23 cellular contexts compared by ENCODE assay signal in the genomic region with DNA sequence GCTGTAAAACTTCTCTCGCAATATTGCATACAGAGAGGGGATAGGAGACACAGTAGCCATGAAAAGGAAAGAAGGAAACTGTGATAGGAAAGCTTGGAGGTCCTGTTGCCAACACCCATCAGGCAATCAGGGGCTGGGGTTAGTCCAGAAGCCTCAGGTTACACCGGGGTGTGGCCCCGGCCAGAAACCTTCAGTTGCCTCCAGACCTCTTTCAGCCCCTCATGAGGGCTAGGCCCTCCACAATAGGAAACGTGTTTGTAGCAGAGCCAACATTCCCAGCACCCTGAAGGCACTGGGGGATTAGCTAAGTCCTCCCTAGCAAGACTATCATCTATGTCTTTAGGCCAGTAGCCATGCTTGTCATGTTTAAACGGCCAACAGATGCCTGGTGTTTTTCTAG.
DNase-seq lines count a peak whose midpoint lies in the region; ATAC-seq, FAIRE-seq and TF ChIP-seq lines count a peak whose summit lies in the region.
"Had no signal": no experiment of that assay in that cellular context is flagged by ENCODE, and none has a peak within 500 bp of the region (broad histone marks: within the 10 kb centered on the region; RNA-seq: fewer than 3 reads in every experiment).

No MANE protein-coding gene starts in this region.

- peak overlapping the region; percentile 43 for H3K27ac ChIP-seq in CD8-positive, alpha-beta memory T cell (ENCODE audit: low read depth, low read length)
- H3K27ac ChIP-seq in IMR-90 (ENCODE audit: insufficient read depth, low read length) = no peak overlapping the region
- H3K27ac ChIP-seq in astrocyte (ENCODE audit: low read depth, low read length) = no peak overlapping the region
- no peak overlapping the region for H3K27ac ChIP-seq in osteoblast (ENCODE audit: low read depth, low read length)
- H3K27ac ChIP-seq in tibial artery = no peak overlapping the region
- H3K27ac ChIP-seq: SJCRH30 had no signal

- H4K20me1 ChIP-seq in IMR-90 (ENCODE audit: insufficient read depth, low read length) (no peaks in the 10 kb centered on the region), astrocyte (ENCODE audit: insufficient read depth, low read length) (no peaks in the 10 kb centered on the region), osteoblast (ENCODE audit: insufficient read depth, low read length) (no peaks in the 10 kb centered on the region)

- no peak overlapping the region for H3K23ac ChIP-seq in IMR-90 (ENCODE audit: low read depth, low read length)

- H3K9ac ChIP-seq in IMR-90 (ENCODE audit: low read depth, low read length) (no peak overlapping the region), astrocyte (ENCODE audit: low read length) (no peak overlapping the region)

- H2AK9ac ChIP-seq in IMR-90 (replicated peaks; ENCODE audit: low read depth, low read length, poor library complexity) = no peak overlapping the region

- TF ChIP-seq POLR2A in IMR-90 (IDR thresholded peaks at IDR 0.05; ENCODE audit: low read depth, low read length) = no peak

- no peak for TF ChIP-seq CTCF in IMR-90 (conservative IDR thresholded peaks at IDR 0.05; ENCODE audit: low read depth, low read length)
- TF ChIP-seq CTCF in astrocyte (IDR thresholded peaks at IDR 0.05; ENCODE audit: insufficient read depth, low read depth, low read length) = no peak
- no peak for TF ChIP-seq CTCF in osteoblast (IDR thresholded peaks at IDR 0.05; ENCODE audit: extremely low read depth, low read depth, low read length)
- no peak for TF ChIP-seq CTCF in tibial artery (IDR thresholded peaks at IDR 0.05)

- no peak overlapping the region for H4K91ac ChIP-seq in IMR-90 (ENCODE audit: insufficient read depth, low read depth, low read length)

- WGBS in IMR-90 (ENCODE audit: extremely low coverage in 2 of 2, insufficient read length in 1 of 2), 2 experiments = 100% methylated on average over 1 of the region's 5 CpGs; no CpG with 5 or more reads in 1 of the 2 experiments

- H3K4ac ChIP-seq in IMR-90 (ENCODE audit: low read depth, low read length) = no peak overlapping the region; the same call in 1 of the 2 replicates

- DNase-seq in CD8-positive, alpha-beta memory T cell = no peak
- no peak for DNase-seq in IMR-90
- DNase-seq in astrocyte (ENCODE audit: low read depth) = no peak
- DNase-seq in osteoblast (ENCODE audit: insufficient read length, low spot score, missing footprints) = no peak
- no peak for DNase-seq in tibial artery
- no peak for DNase-seq in activated CD4-positive, alpha-beta T cell treated with anti-CD3 and anti-CD28 coated beads for 4 hours
- DNase-seq: DMS153, DND-41, NCI-H1092 treated with DMSO at 0.1 percent for 48 hours, NCI-H1436, NCI-H187, NCI-H2171 treated with DMSO at 0.1 percent for 48 hours, NCI-H345, NCI-H524, NCI-H748 treated with DMSO at 0.1 percent for 48 hours, PC-3 had no signal

- H4K5ac ChIP-seq in IMR-90 (ENCODE audit: low read depth, low read length) = no peak overlapping the region

- no peak overlapping the region for H2BK15ac ChIP-seq in IMR-90 (ENCODE audit: low read depth, low read length)

- H2AFZ ChIP-seq in IMR-90 (replicated peaks; ENCODE audit: low read length, poor library complexity) = peak overlapping the region; percentile 80
- peak overlapping the region; percentile 23 for H2AFZ ChIP-seq in astrocyte (ENCODE audit: low read depth, low read length)
- peak overlapping the region; percentile 62 for H2AFZ ChIP-seq in osteoblast (ENCODE audit: low read length)

- H2BK5ac ChIP-seq in IMR-90 (ENCODE audit: low read depth, low read length, poor library complexity, severe bottlenecking) = no peak overlapping the region

- H3K4me3 ChIP-seq in CD8-positive, alpha-beta memory T cell (ENCODE audit: low read length) = no peak overlapping the region
- H3K4me3 ChIP-seq in IMR-90 (ENCODE audit: insufficient read depth, low read depth, low read length) (no peak overlapping the region), astrocyte (ENCODE audit: insufficient read depth, low read depth, low read length) (no peak overlapping the region), osteoblast (ENCODE audit: insufficient read depth, low read length) (no peak overlapping the region), tibial artery (no peak overlapping the region)
- H3K4me3 ChIP-seq: SJCRH30 had no signal

- H3K27me3 ChIP-seq in CD8-positive, alpha-beta memory T cell (ENCODE audit: insufficient read depth, low read length, poor library complexity, severe bottlenecking) = no peaks in the 10 kb centered on the region
- H3K27me3 ChIP-seq in IMR-90 (ENCODE audit: control insufficient read depth, insufficient read depth, low read length) = no peaks in the 10 kb centered on the region
- no peaks in the 10 kb centered on the region for H3K27me3 ChIP-seq in astrocyte (ENCODE audit: insufficient read depth, low read length)
- H3K27me3 ChIP-seq in osteoblast (ENCODE audit: insufficient read depth, low read length) = no peaks in the 10 kb centered on the region
- H3K27me3 ChIP-seq in tibial artery = no peaks in the 10 kb centered on the region
- H3K27me3 ChIP-seq: SJCRH30 had no signal

- no peaks in the 10 kb centered on the region for H3K9me3 ChIP-seq in CD8-positive, alpha-beta memory T cell (ENCODE audit: low read length)
- H3K9me3 ChIP-seq in IMR-90 (ENCODE audit: control insufficient read depth, insufficient read depth, low read length) (no peaks in the 10 kb centered on the region), astrocyte (ENCODE audit: insufficient read depth, low read depth, low read length) (no peaks in the 10 kb centered on the region), osteoblast (ENCODE audit: low read depth, low read length) (no peaks in the 10 kb centered on the region), tibial artery (no peaks in the 10 kb centered on the region)
- H3K9me3 ChIP-seq: SJCRH30 had no signal

- H3K14ac ChIP-seq in IMR-90 (replicated peaks; ENCODE audit: low read depth, low read length) = no peak overlapping the region

- H3K56ac ChIP-seq in IMR-90 (ENCODE audit: extremely low read depth, insufficient read depth, low read length) = no peak overlapping the region

- H3K79me1 ChIP-seq in IMR-90 (ENCODE audit: low read depth in 1 of 2, low read length in 2 of 2) = no peaks in the 10 kb centered on the region

- no peak overlapping the region for H4K8ac ChIP-seq in IMR-90 (ENCODE audit: low read depth in 2 of 2, low read length in 2 of 2)

- no TSS peak for BruUV-seq in IMR-90 (replicated peaks; lab: Mats Ljungman, UMichigan)

- in situ Hi-C loops in IMR-90 (cut with MboI; ENCODE audit: low sequenced_read_pairs) = no loop called here

- H3K18ac ChIP-seq in IMR-90 (ENCODE audit: low read depth, low read length) = no peak overlapping the region

- POLR2A ChIA-PET in CD8-positive, alpha-beta memory T cell (lab: Charles Lee) = no interaction called here
- POLR2A ChIA-PET in IMR-90 (lab: Charles Lee; ENCODE audit: unreplicated experiment) = no interaction called here

- no peaks in the 10 kb centered on the region for H3K36me3 Mint-ChIP-seq in CD8-positive, alpha-beta memory T cell
- no peaks in the 10 kb centered on the region for H3K36me3 Mint-ChIP-seq in astrocyte (ENCODE audit: low read depth, unreplicated experiment)
- H3K36me3 Mint-ChIP-seq: IgD-negative memory B cell had no signal

- 0 out of 2 replicates have a peak overlapping the region, but pooled peaks have one; percentile 8 for H2BK120ac ChIP-seq in IMR-90 (ENCODE audit: low read depth, low read length)

- no peak overlapping the region for H2BK20ac ChIP-seq in IMR-90 (ENCODE audit: low read depth, low read length)

- no peak for ATAC-seq in IMR-90 (ENCODE audit: low read depth)
- ATAC-seq in GM18861 (IDR thresholded peaks at IDR 0.05; ENCODE audit: unreplicated experiment) = no peak
- ATAC-seq: HCT116, PC-3, Right ventricle myocardium inferior had no signal

- dilution Hi-C loops in IMR-90 (cut with HindIII; ENCODE audit: low sequenced_read_pairs, unreplicated experiment) = no loop called here

- H3K4me2 ChIP-seq in IMR-90 (ENCODE audit: low read depth, low read length) (no peak overlapping the region), astrocyte (ENCODE audit: low read length) (no peak overlapping the region), osteoblast (ENCODE audit: insufficient read depth, low read length) (no peak overlapping the region)

- H3K79me2 ChIP-seq in astrocyte (ENCODE audit: insufficient read depth, low read length) = no peaks in the 10 kb centered on the region
- H3K79me2 ChIP-seq in osteoblast (ENCODE audit: insufficient read depth, low read length) = no peaks in the 10 kb centered on the region

- no peaks in the 10 kb centered on the region for H3K9me1 ChIP-seq in IMR-90 (ENCODE audit: insufficient read depth, low read length)

- H3K9me3 Mint-ChIP-seq in CD8-positive, alpha-beta memory T cell = peaks cover 2 to 17% (median 7%) of the 10 kb centered on the region in 5 donors
- peaks cover 2% of the 10 kb centered on the region for H3K9me3 Mint-ChIP-seq in astrocyte (ENCODE audit: unreplicated experiment)

- H2AK5ac ChIP-seq in IMR-90 (ENCODE audit: low read depth, low read length) = no peak overlapping the region

- FAIRE-seq in astrocyte (lab: Jason Lieb, UNC) = no peak
- FAIRE-seq: GM18507, H1 had no signal

- intact Hi-C loops in IMR-90 (cut with micrococcal nuclease) = no loop called here
- intact Hi-C loops in tibial artery (cut with DNase I; ENCODE audit: low total_unique reads) = no loop called here

- no peak overlapping the region for H3K27ac Mint-ChIP-seq in CD8-positive, alpha-beta memory T cell
- H3K27ac Mint-ChIP-seq in astrocyte (ENCODE audit: unreplicated experiment) = no peak overlapping the region
- H3K27ac Mint-ChIP-seq: IgD-negative memory B cell had no signal

- no peaks in the 10 kb centered on the region for H3K4me1 ChIP-seq in CD8-positive, alpha-beta memory T cell (ENCODE audit: insufficient read depth, low read length)
- H3K4me1 ChIP-seq in IMR-90 (ENCODE audit: control insufficient read depth, insufficient read depth, low read length) (no peaks in the 10 kb centered on the region), astrocyte (ENCODE audit: insufficient read depth, low read length) (no peaks in the 10 kb centered on the region), osteoblast (ENCODE audit: insufficient read depth, low read length) (peaks cover 3% of the 10 kb centered on the region), tibial artery (no peaks in the 10 kb centered on the region)
- H3K4me1 ChIP-seq: SJCRH30 had no signal

- no peaks in the 10 kb centered on the region for H3K36me3 ChIP-seq in CD8-positive, alpha-beta memory T cell (ENCODE audit: insufficient read depth, low read length)
- H3K36me3 ChIP-seq in IMR-90 (ENCODE audit: control insufficient read depth, insufficient read depth, low read length) = no peaks in the 10 kb centered on the region
- H3K36me3 ChIP-seq in astrocyte (ENCODE audit: insufficient read depth, low read length) = no peaks in the 10 kb centered on the region
- H3K36me3 ChIP-seq in osteoblast (ENCODE audit: insufficient read depth, low read length) = no peaks in the 10 kb centered on the region
- no peaks in the 10 kb centered on the region for H3K36me3 ChIP-seq in tibial artery
- H3K36me3 ChIP-seq: SJCRH30 had no signal

- no peak for TF ChIP-seq RAD21 in IMR-90 (IDR thresholded peaks at IDR 0.05; ENCODE audit: low read length)

- no peaks in the 10 kb centered on the region for H3K4me1 Mint-ChIP-seq in CD8-positive, alpha-beta memory T cell
- H3K4me1 Mint-ChIP-seq in astrocyte (ENCODE audit: low read depth, unreplicated experiment) = peaks cover 22% of the 10 kb centered on the region
- H3K4me1 Mint-ChIP-seq: IgD-negative memory B cell had no signal

- no peak overlapping the region for H3K4me3 Mint-ChIP-seq in CD8-positive, alpha-beta memory T cell
- H3K4me3 Mint-ChIP-seq in astrocyte (ENCODE audit: unreplicated experiment) = no peak overlapping the region
- H3K4me3 Mint-ChIP-seq: IgD-negative memory B cell had no signal

- CTCF ChIA-PET in CD8-positive, alpha-beta memory T cell (lab: Charles Lee) = no interaction called here
- CTCF ChIA-PET in IMR-90 (lab: Yijun Ruan, JAX) = no interaction called here

- no peaks in the 10 kb centered on the region for H3K27me3 Mint-ChIP-seq in CD8-positive, alpha-beta memory T cell
- no peaks in the 10 kb centered on the region for H3K27me3 Mint-ChIP-seq in astrocyte (ENCODE audit: low read depth, unreplicated experiment)
- H3K27me3 Mint-ChIP-seq: IgD-negative memory B cell had no signal

Comparison
In these comparisons a context has a peak if more than half of its experiments do, and no peak if none do; other contexts are left out.
1. H2AFZ ChIP-seq: peak in every context shown above with its lines; median percentile 80 in IMR-90; 62 in osteoblast; 23 in astrocyte.